9 cellular contexts compared by ENCODE assay signal in genomic region chr11:3169235-3169951, GRCh38. TPM values are rescaled to one million over a fixed set of nuclear protein-coding genes. Genes with fewer than 3 reads are reported as not detected.
DNase-seq lines count a peak whose midpoint lies in the region; ATAC-seq and TF ChIP-seq lines count a peak whose summit lies in the region.
"Had no signal": no experiment of that assay in that cellular context is flagged by ENCODE, and none has a peak within 500 bp of the region (broad histone marks: within the 10 kb centered on the region; RNA-seq: fewer than 3 reads in every experiment).

No MANE protein-coding gene starts in this region.

- H4K91ac ChIP-seq in trophoblast cell (ENCODE audit: low read depth, low read length): no peak overlapping the region

- no peak overlapping the region for H4K8ac ChIP-seq in trophoblast cell (ENCODE audit: low read depth, low read length)

- peak; percentile 59 for DNase-seq in activated naive CD4-positive, alpha-beta T cell treated with anti-CD3 and anti-CD28 coated beads for 36 hours
- DNase-seq in activated naive CD4-positive, alpha-beta T cell (lab: John Stamatoyannopoulos, UW): no peak
- peak; percentile 65 for DNase-seq in activated CD8-positive, alpha-beta memory T cell treated with anti-CD3 and anti-CD28 coated beads, Interleukin-2, amount 50 U/mL, for 48 hours
- DNase-seq in foreskin keratinocyte: peak in 1 of 2 donors; percentile 30
- DNase-seq in trophoblast cell: peak; percentile 38 to 47
- no peak for DNase-seq in NAMALWA (ENCODE audit: low spot score)
- no peak for DNase-seq in GM19240 (ENCODE audit: insufficient read length, low spot score)

- ATAC-seq in foreskin keratinocyte (peak; percentile 74), GM19328 (IDR thresholded peaks at IDR 0.05; ENCODE audit: unreplicated experiment) (no peak)

- H3K4me2 ChIP-seq in trophoblast cell (ENCODE audit: low read length): peak overlapping the region; percentile 25

- CTCF ChIA-PET in activated naive CD4-positive, alpha-beta T cell treated with anti-CD3 and anti-CD28 coated beads for 36 hours (lab: Charles Lee): interaction anchor here (0.6 to 0.9 kb wide), 2 partner anchors 59 to 450 kb away, joined by 3 read pairs; no protein-coding TSS in a partner anchor

- H3K9ac ChIP-seq in trophoblast cell (ENCODE audit: low read length): no peak overlapping the region

- WGBS in trophoblast cell (ENCODE audit: extremely low coverage, insufficient coverage, insufficient read length): no CpG with 5 or more reads among the region's 30 CpGs

- H2BK12ac ChIP-seq in trophoblast cell (ENCODE audit: low read length): peak overlapping the region; percentile 10

- no peaks in the 10 kb centered on the region for H3K9me3 Mint-ChIP-seq in activated naive CD4-positive, alpha-beta T cell treated with anti-CD3 and anti-CD28 coated beads for 36 hours

- no peaks in the 10 kb centered on the region for H3K36me3 ChIP-seq in trophoblast cell (ENCODE audit: control insufficient read depth in 1 of 2, insufficient read depth in 2 of 2, low read length in 2 of 2)
- H3K36me3 ChIP-seq: thyroid gland had no signal

- H3K23ac ChIP-seq in trophoblast cell (ENCODE audit: low read length): no peak overlapping the region

- peaks cover 6% of the 10 kb centered on the region for H3K79me1 ChIP-seq in trophoblast cell (ENCODE audit: low read length)

- no peaks in the 10 kb centered on the region for H3K4me1 ChIP-seq in foreskin keratinocyte
- H3K4me1 ChIP-seq in trophoblast cell (ENCODE audit: control insufficient read depth in 1 of 2, insufficient read depth in 2 of 2, low read length in 2 of 2): peaks cover 11 to 16% of the 10 kb centered on the region in 2 experiments

- H3K4me3 Mint-ChIP-seq in activated naive CD4-positive, alpha-beta T cell treated with anti-CD3 and anti-CD28 coated beads for 36 hours: peak overlapping the region; percentile 48

- peak overlapping the region; percentile 21 for H2AFZ ChIP-seq in trophoblast cell (ENCODE audit: insufficient read depth, low read length, poor library complexity)

- H2BK5ac ChIP-seq in trophoblast cell (ENCODE audit: low read depth, low read length, poor library complexity): no peak overlapping the region

- peaks cover 3% of the 10 kb centered on the region for H3K79me2 ChIP-seq in trophoblast cell (ENCODE audit: control insufficient read depth, insufficient read depth, low read length, poor library complexity)

- H3K36me3 Mint-ChIP-seq in activated naive CD4-positive, alpha-beta T cell treated with anti-CD3 and anti-CD28 coated beads for 36 hours (ENCODE audit: low read depth): no peaks in the 10 kb centered on the region

- no peak overlapping the region for H2AK5ac ChIP-seq in trophoblast cell (ENCODE audit: low read length)

- H3K18ac ChIP-seq in trophoblast cell (ENCODE audit: low read length): no peak overlapping the region

- H3K27me3 ChIP-seq in foreskin keratinocyte (peaks cover 69% of the 10 kb centered on the region), trophoblast cell (ENCODE audit: insufficient read depth, low read length) (no peaks in the 10 kb centered on the region)
- H3K27me3 ChIP-seq: thyroid gland had no signal

- intact Hi-C loops in activated naive CD4-positive, alpha-beta T cell treated with anti-CD3 and anti-CD28 coated beads for 36 hours (cut with micrococcal nuclease): no loop called here

- H3K27ac Mint-ChIP-seq in activated naive CD4-positive, alpha-beta T cell treated with anti-CD3 and anti-CD28 coated beads for 36 hours: peak overlapping the region; percentile 1

- no peak overlapping the region for H3K4ac ChIP-seq in trophoblast cell (ENCODE audit: low read depth, low read length)

- peak; percentile 20 for TF ChIP-seq CTCF in foreskin keratinocyte (conservative IDR thresholded peaks at IDR 0.05)

- peak overlapping the region; percentile 8 for H3K14ac ChIP-seq in trophoblast cell (ENCODE audit: low read length)

- no peak overlapping the region for H4K12ac ChIP-seq in trophoblast cell (ENCODE audit: low read depth, low read length)

- H3K4me3 ChIP-seq in trophoblast cell (ENCODE audit: low read depth, low read length): no peak overlapping the region

- H2BK120ac ChIP-seq in trophoblast cell (ENCODE audit: insufficient read depth, low read length, poor library complexity): no peak overlapping the region

- peaks cover 17% of the 10 kb centered on the region for H3K4me1 Mint-ChIP-seq in activated naive CD4-positive, alpha-beta T cell treated with anti-CD3 and anti-CD28 coated beads for 36 hours (ENCODE audit: low read depth)

- no peaks in the 10 kb centered on the region for H3K9me3 ChIP-seq in trophoblast cell (ENCODE audit: insufficient read depth, low read depth, low read length)
- H3K9me3 ChIP-seq: thyroid gland had no signal

- H3K27ac ChIP-seq in foreskin keratinocyte (no peak overlapping the region), trophoblast cell (ENCODE audit: low read depth, low read length) (no peak overlapping the region)

- peaks cover 31% of the 10 kb centered on the region for H3K27me3 Mint-ChIP-seq in activated naive CD4-positive, alpha-beta T cell treated with anti-CD3 and anti-CD28 coated beads for 36 hours (ENCODE audit: low read depth)

RNA-seq across cellular contexts. Expression of gene OSBPL5, which starts 4.3 kb away (rescaled TPM):
- total RNA-seq in activated naive CD4-positive, alpha-beta T cell treated with anti-CD3 and anti-CD28 coated beads for 36 hours: 1 to 10 TPM; 3.5 to 3.9 TPM
- 13.0 and 16.4 TPM in 2 replicates for total RNA-seq in foreskin keratinocyte
- polyA plus RNA-seq in foreskin keratinocyte: 7.7 and 9.0 TPM in 2 replicates
- 12.2 and 12.3 TPM in 2 replicates for polyA plus RNA-seq in trophoblast cell (2013)

RNA-seq across cellular contexts. Expression of gene MRGPRG, which starts 49.2 kb away (rescaled TPM):
- total RNA-seq in activated naive CD4-positive, alpha-beta T cell treated with anti-CD3 and anti-CD28 coated beads for 36 hours: not detected
- total RNA-seq in foreskin keratinocyte: not detected in 2 replicates
- polyA plus RNA-seq in foreskin keratinocyte: not detected in 2 replicates
- not detected in 2 replicates for polyA plus RNA-seq in trophoblast cell (2013)
- total RNA-seq: thyroid gland had no signal

Comparison
In these comparisons a context has a peak if more than half of its experiments do, and no peak if none do; other contexts are left out.
1. DNase-seq: peak in activated naive CD4-positive, alpha-beta T cell treated with anti-CD3 and anti-CD28 coated beads for 36 hours (single experiment), activated CD8-positive, alpha-beta memory T cell treated with anti-CD3 and anti-CD28 coated beads, Interleukin-2, amount 50 U/mL, for 48 hours (single experiment) and trophoblast cell (2 of 2); none in activated naive CD4-positive, alpha-beta T cell (0 of 4), NAMALWA (single experiment) and GM19240 (single experiment).